39 cellular contexts compared by ENCODE assay signal in genomic region chr15:27790270-27790669, GRCh38.
"Had no signal": no experiment of that assay in that cellular context is flagged by ENCODE, and none has a peak within 500 bp of the region (broad histone marks: within the 10 kb centered on the region; RNA-seq: fewer than 3 reads in every experiment).

No MANE protein-coding gene starts in this region.

- H3K9me3 ChIP-seq: adrenal gland, ascending aorta, body of pancreas, breast epithelium had no signal

- H3K4me1 ChIP-seq: adrenal gland, ascending aorta, body of pancreas, breast epithelium had no signal

- ATAC-seq: activated naive CD4-positive, alpha-beta T cell treated with anti-CD3 and anti-CD28 coated beads, Interleukin-2, amount 50 U/mL, for 72 hours; activated naive CD8-positive, alpha-beta T cell treated with anti-CD3 and anti-CD28 coated beads, Interleukin-2, amount 50 U/mL, for 24 hours; activated T-cell treated with anti-CD3 and anti-CD28 coated beads, Interleukin-2, amount 50 U/mL, for 4 hours; activated T-cell treated with anti-CD3 and anti-CD28 coated beads, Interleukin-2, amount 50 U/mL, for 72 hours; activated T-helper 17 cell treated with anti-CD3 and anti-CD28 coated beads, Interleukin-2, amount 50 U/mL, for 72 hours; body of pancreas had no signal

- H3K27me3 Mint-ChIP-seq: activated naive CD4-positive, alpha-beta T cell treated with anti-CD3 and anti-CD28 coated beads, Interleukin-2, amount 10 ng/mL, durations not matched to agents 7 days and 5 days; activated naive CD4-positive, alpha-beta T cell treated with anti-CD3 and anti-CD28 coated beads, Interleukin-2, amount 50 U/mL, for 24 hours; activated naive CD8-positive, alpha-beta T cell treated with anti-CD3 and anti-CD28 coated beads, Interleukin-2, amount 10 ng/mL, durations not matched to agents 7 days and 5 days; activated T-cell treated with anti-CD3 and anti-CD28 coated beads, Interleukin-2, amount 50 U/mL, for 24 hours; activated T-helper 17 cell treated with anti-CD3 and anti-CD28 coated beads, Interleukin-2, amount 50 U/mL, for 72 hours; central memory CD8-positive, alpha-beta T cell had no signal

- DNase-seq: activated effector memory CD4-positive, alpha-beta T cell treated with anti-CD3 and anti-CD28 coated beads, Interleukin-2, amount 50 U/mL, for 16 hours; activated effector memory CD4-positive, alpha-beta T cell treated with Interleukin-2 at 50 U/mL for 16 hours; activated gamma-delta T cell; activated gamma-delta T cell treated with Interleukin-2 at 50 U/mL for 16 hours; activated naive CD4-positive, alpha-beta T cell; activated naive CD4-positive, alpha-beta T cell treated with anti-CD3 and anti-CD28 coated beads for 36 hours; activated naive CD4-positive, alpha-beta T cell treated with anti-CD3 and anti-CD28 coated beads, Interleukin-2, amount 10 ng/mL, durations not matched to agents 7 days and 5 days; activated naive CD4-positive, alpha-beta T cell treated with anti-CD3 and anti-CD28 coated beads, Interleukin-2, amount 50 U/mL, for 16 hours; activated naive CD4-positive, alpha-beta T cell treated with Interleukin-2 at 50 U/mL for 16 hours; activated naive CD8-positive, alpha-beta T cell treated with anti-CD3 and anti-CD28 coated beads for 36 hours; activated naive CD8-positive, alpha-beta T cell treated with anti-CD3 and anti-CD28 coated beads, Interleukin-2, amount 10 ng/mL, durations not matched to agents 7 days and 5 days; activated naive CD8-positive, alpha-beta T cell treated with anti-CD3 and anti-CD28 coated beads, Interleukin-2, amount 50 U/mL, for 24 hours; activated T-cell treated with anti-CD3 and anti-CD28 coated beads, Interleukin-2, amount 50 U/mL, for 24 hours; activated T-cell treated with anti-CD3 and anti-CD28 coated beads, Interleukin-2, amount 50 U/mL, for 4 hours; activated T-cell treated with anti-CD3 and anti-CD28 coated beads, Interleukin-2, amount 50 U/mL, for 48 hours; activated T-cell treated with anti-CD3 and anti-CD28 coated beads, Interleukin-2, amount 50 U/mL, for 72 hours; adrenal gland; amniotic stem cell; amygdala; anterior cingulate cortex; aorta; body of pancreas; brain microvascular endothelial cell; caudate nucleus; central memory CD4-positive, alpha-beta T cell; cerebellar nuclear complex had no signal

- H3K4me3 Mint-ChIP-seq: activated naive CD4-positive, alpha-beta T cell treated with anti-CD3 and anti-CD28 coated beads for 36 hours; activated naive CD4-positive, alpha-beta T cell treated with anti-CD3 and anti-CD28 coated beads, Interleukin-2, amount 10 ng/mL, durations not matched to agents 7 days and 5 days; activated naive CD4-positive, alpha-beta T cell treated with anti-CD3 and anti-CD28 coated beads, Interleukin-2, amount 50 U/mL, for 24 hours; activated naive CD8-positive, alpha-beta T cell; activated naive CD8-positive, alpha-beta T cell treated with anti-CD3 and anti-CD28 coated beads for 36 hours; activated naive CD8-positive, alpha-beta T cell treated with anti-CD3 and anti-CD28 coated beads, Interleukin-2, amount 10 ng/mL, durations not matched to agents 7 days and 5 days; activated naive CD8-positive, alpha-beta T cell treated with anti-CD3 and anti-CD28 coated beads, Interleukin-2, amount 50 U/mL, for 24 hours; activated T-cell treated with anti-CD3 and anti-CD28 coated beads, Interleukin-2, amount 50 U/mL, for 24 hours; activated T-cell treated with anti-CD3 and anti-CD28 coated beads, Interleukin-2, amount 50 U/mL, for 4 hours; activated T-cell treated with anti-CD3 and anti-CD28 coated beads, Interleukin-2, amount 50 U/mL, for 72 hours; activated T-helper 1 cell treated with anti-CD3 and anti-CD28 coated beads, Interleukin-12 subunit alpha, Interleukin-12 subunit beta, Interleukin-2, Interleukin-4 antibody, amounts not matched to agents 30 ng/mL and 10 ng/mL and 1 ng/mL, durations not matched to agents 14 hours and 24 hours and 36 hours; activated T-helper 17 cell treated with anti-CD3 and anti-CD28 coated beads, Interleukin-2, amount 50 U/mL, for 72 hours; brain; central memory CD8-positive, alpha-beta T cell had no signal

- FAIRE-seq: astrocyte, bronchial epithelial cell, colon had no signal

- H3K4me1 Mint-ChIP-seq: activated naive CD4-positive, alpha-beta T cell treated with anti-CD3 and anti-CD28 coated beads, Interleukin-2, amount 10 ng/mL, durations not matched to agents 7 days and 5 days; activated naive CD4-positive, alpha-beta T cell treated with anti-CD3 and anti-CD28 coated beads, Interleukin-2, amount 50 U/mL, for 24 hours; activated naive CD8-positive, alpha-beta T cell treated with anti-CD3 and anti-CD28 coated beads for 36 hours; activated naive CD8-positive, alpha-beta T cell treated with anti-CD3 and anti-CD28 coated beads, Interleukin-2, amount 10 ng/mL, durations not matched to agents 7 days and 5 days; activated naive CD8-positive, alpha-beta T cell treated with anti-CD3 and anti-CD28 coated beads, Interleukin-2, amount 50 U/mL, for 24 hours; activated T-helper 17 cell treated with anti-CD3 and anti-CD28 coated beads, Interleukin-2, amount 50 U/mL, for 72 hours; central memory CD8-positive, alpha-beta T cell had no signal

- H3K27me3 ChIP-seq: ascending aorta, body of pancreas, brain microvascular endothelial cell, breast epithelium, cardiac muscle cell had no signal

- H3K27ac ChIP-seq: adrenal gland, ascending aorta, body of pancreas, brain microvascular endothelial cell, breast epithelium, cardiac muscle cell had no signal

- H3K27ac Mint-ChIP-seq: activated naive CD4-positive, alpha-beta T cell treated with anti-CD3 and anti-CD28 coated beads for 36 hours; activated naive CD4-positive, alpha-beta T cell treated with anti-CD3 and anti-CD28 coated beads, Interleukin-2, amount 10 ng/mL, durations not matched to agents 7 days and 5 days; activated naive CD4-positive, alpha-beta T cell treated with anti-CD3 and anti-CD28 coated beads, Interleukin-2, amount 50 U/mL, for 24 hours; activated naive CD4-positive, alpha-beta T cell treated with anti-CD3 and anti-CD28 coated beads, Interleukin-2, amount 50 U/mL, for 72 hours; activated naive CD8-positive, alpha-beta T cell; activated naive CD8-positive, alpha-beta T cell treated with anti-CD3 and anti-CD28 coated beads for 36 hours; activated naive CD8-positive, alpha-beta T cell treated with anti-CD3 and anti-CD28 coated beads, Interleukin-2, amount 10 ng/mL, durations not matched to agents 7 days and 5 days; activated naive CD8-positive, alpha-beta T cell treated with anti-CD3 and anti-CD28 coated beads, Interleukin-2, amount 50 U/mL, for 24 hours; activated T-cell treated with anti-CD3 and anti-CD28 coated beads, Interleukin-2, amount 50 U/mL, for 24 hours; activated T-cell treated with anti-CD3 and anti-CD28 coated beads, Interleukin-2, amount 50 U/mL, for 72 hours; activated T-helper 1 cell treated with anti-CD3 and anti-CD28 coated beads, Interleukin-12 subunit alpha, Interleukin-12 subunit beta, Interleukin-2, Interleukin-4 antibody, amounts not matched to agents 30 ng/mL and 10 ng/mL and 1 ng/mL, durations not matched to agents 14 hours and 24 hours and 36 hours; activated T-helper 17 cell treated with anti-CD3 and anti-CD28 coated beads, Interleukin-2, amount 50 U/mL, for 72 hours; brain had no signal

- H3K36me3 ChIP-seq: adrenal gland, ascending aorta, brain microvascular endothelial cell, breast epithelium, cardiac muscle cell had no signal

- H3K4me3 ChIP-seq: adrenal gland, ascending aorta, body of pancreas, breast epithelium, cardiac muscle cell had no signal

- H3K36me3 Mint-ChIP-seq: activated naive CD4-positive, alpha-beta T cell treated with anti-CD3 and anti-CD28 coated beads, Interleukin-2, amount 10 ng/mL, durations not matched to agents 7 days and 5 days; activated naive CD4-positive, alpha-beta T cell treated with anti-CD3 and anti-CD28 coated beads, Interleukin-2, amount 50 U/mL, for 24 hours; activated naive CD4-positive, alpha-beta T cell treated with anti-CD3 and anti-CD28 coated beads, Interleukin-2, amount 50 U/mL, for 72 hours; activated naive CD8-positive, alpha-beta T cell; activated naive CD8-positive, alpha-beta T cell treated with anti-CD3 and anti-CD28 coated beads for 36 hours; activated naive CD8-positive, alpha-beta T cell treated with anti-CD3 and anti-CD28 coated beads, Interleukin-2, amount 10 ng/mL, durations not matched to agents 7 days and 5 days; brain had no signal

- H3K9me3 Mint-ChIP-seq: activated naive CD4-positive, alpha-beta T cell treated with anti-CD3 and anti-CD28 coated beads for 36 hours; activated naive CD4-positive, alpha-beta T cell treated with anti-CD3 and anti-CD28 coated beads, Interleukin-2, amount 10 ng/mL, durations not matched to agents 7 days and 5 days; activated naive CD8-positive, alpha-beta T cell treated with anti-CD3 and anti-CD28 coated beads for 36 hours; activated naive CD8-positive, alpha-beta T cell treated with anti-CD3 and anti-CD28 coated beads, Interleukin-2, amount 10 ng/mL, durations not matched to agents 7 days and 5 days; activated naive CD8-positive, alpha-beta T cell treated with anti-CD3 and anti-CD28 coated beads, Interleukin-2, amount 50 U/mL, for 24 hours; activated T-cell treated with anti-CD3 and anti-CD28 coated beads, Interleukin-2, amount 50 U/mL, for 24 hours; activated T-cell treated with anti-CD3 and anti-CD28 coated beads, Interleukin-2, amount 50 U/mL, for 4 hours; activated T-cell treated with anti-CD3 and anti-CD28 coated beads, Interleukin-2, amount 50 U/mL, for 72 hours; brain had no signal
